ENCODE assay signal across 8 cellular contexts in the genomic region with DNA sequence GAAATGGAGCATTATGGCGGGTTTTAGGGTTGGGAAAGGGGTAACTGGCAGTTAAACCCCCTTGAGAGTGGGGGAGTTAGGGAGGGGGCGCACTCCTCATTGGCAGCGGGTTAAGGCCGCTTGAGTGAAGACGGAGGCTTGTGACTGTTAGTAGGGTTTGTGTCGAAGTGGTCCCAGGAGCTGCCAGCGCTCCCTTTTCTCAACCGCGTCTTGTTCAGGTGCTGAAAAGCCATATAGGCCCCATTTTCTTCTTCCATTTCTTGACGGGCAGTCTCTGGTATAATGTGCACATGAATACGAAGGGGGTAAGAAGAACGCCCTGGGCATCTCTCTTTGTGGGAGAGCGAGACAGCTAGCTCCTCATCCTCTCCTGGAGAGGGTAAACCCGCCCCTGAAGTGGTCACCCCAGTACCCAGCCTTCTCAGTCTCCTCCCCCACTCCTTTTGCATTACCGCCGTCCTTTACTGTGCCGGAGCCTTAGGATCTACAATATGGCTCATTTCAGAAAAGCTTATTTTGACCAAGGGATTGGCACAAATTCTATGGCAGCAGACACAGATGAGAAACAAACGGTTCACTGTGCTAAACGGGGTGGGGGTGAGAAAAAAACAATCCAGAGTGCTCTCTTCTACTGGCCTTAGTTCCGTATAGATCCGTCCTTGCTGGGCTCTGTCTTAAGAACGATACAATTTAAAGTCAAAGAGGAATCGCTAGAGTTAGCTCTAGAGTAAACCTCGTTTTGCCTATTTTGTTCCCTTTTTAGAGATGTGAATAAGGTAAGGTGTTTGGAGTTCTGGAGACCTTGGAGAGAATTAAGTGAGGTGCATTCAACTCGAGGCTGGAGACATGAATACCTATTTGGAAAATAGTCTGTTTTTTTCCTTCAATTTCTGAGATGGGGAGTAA. TPM values are rescaled to one million over a fixed set of nuclear protein-coding genes. Genes with fewer than 3 reads are reported as not detected.
DNase-seq lines count a peak whose midpoint lies in the region; ATAC-seq and TF ChIP-seq lines count a peak whose summit lies in the region.

No MANE protein-coding gene starts in this region.

- no peaks in the 10 kb centered on the region for H3K9me3 Mint-ChIP-seq in Caco-2 (ENCODE audit: unreplicated experiment)

- H3K4me1 Mint-ChIP-seq in Caco-2 (ENCODE audit: low read depth, unreplicated experiment), result peaks cover 17% of the 10 kb centered on the region

- peaks cover 22% of the 10 kb centered on the region for H3K4me1 ChIP-seq in Caco-2
- H3K4me1 ChIP-seq in SJCRH30, result peaks cover 19% of the 10 kb centered on the region
- H3K4me1 ChIP-seq in adipocyte (ENCODE audit: control insufficient read depth, insufficient read depth, low read length), result peaks cover 43% of the 10 kb centered on the region
- H3K4me1 ChIP-seq in right atrium auricular region, result peaks cover 0 to 47% of the 10 kb centered on the region in 2 donors
- H3K4me1 ChIP-seq in psoas muscle, result peaks cover 38% of the 10 kb centered on the region

- POLR2A ChIA-PET in Caco-2 (lab: Charles Lee), result interaction anchor here (0.6 to 2.2 kb wide), 5 partner anchors 31 to 71 kb away, joined by 3 to 9 read pairs (median 3); no protein-coding TSS in a partner anchor

- H3K4me3 ChIP-seq in Caco-2 (ENCODE audit: low read depth, low read length) (peak overlapping the region; percentile 100), SJCRH30 (peak overlapping the region; percentile 92), adipocyte (ENCODE audit: low read length) (peak overlapping the region; percentile 98), right atrium auricular region (peak overlapping the region; percentile 76 to 93), psoas muscle (peak overlapping the region; percentile 92)

- peak overlapping the region; percentile 100 for H3K27ac Mint-ChIP-seq in Caco-2 (ENCODE audit: unreplicated experiment)

- peak overlapping the region; percentile 100 for H3K27ac ChIP-seq in SJCRH30
- peak overlapping the region; percentile 100 for H3K27ac ChIP-seq in right atrium auricular region
- peak overlapping the region; percentile 100 for H3K27ac ChIP-seq in psoas muscle

- H3K4me3 Mint-ChIP-seq in Caco-2 (ENCODE audit: unreplicated experiment), result peak overlapping the region; percentile 88

- intact Hi-C loops in Caco-2 (cut with micrococcal nuclease; ENCODE audit: unreplicated experiment) (loop anchor here (1.0 to 2.0 kb wide), 2 partner anchors 26 to 38 kb away; no protein-coding TSS in a partner anchor), psoas muscle (cut with DNase I) (loop anchor here (2.0 to 10.0 kb wide), 4 partner anchors 32 to 1100 kb away; a partner anchor contains a TSS)

- H3K9ac ChIP-seq in adipocyte (ENCODE audit: low read length), result peak overlapping the region; percentile 100

- DNase-seq in Caco-2, result peak in 1 of 2 experiments; percentile 34
- peak in 56 of 76 experiments; percentile 9 to 69 (median 40) for DNase-seq in HUDEP-2 (lab: John Stamatoyannopoulos, UW; ENCODE audit: unreplicated experiment in 76 of 76)
- DNase-seq in SJCRH30, result peak; percentile 56 to 72
- peak; percentile 68 for DNase-seq in adipocyte (ENCODE audit: low read depth)
- DNase-seq in right atrium auricular region (ENCODE audit: low spot score), result no peak
- DNase-seq in psoas muscle, result peak in 1 of 2 donors; percentile 57

- WGBS in psoas muscle, 3 donors, result 0 to 1% (median 0%) methylated on average over 25 of the region's 25 CpGs

- TSS peak; percentile 19 for BruUV-seq in Caco-2 (replicated peaks; lab: Mats Ljungman, UMichigan)

- no peak for ATAC-seq in psoas muscle
- no peak for ATAC-seq in GM21367 (IDR thresholded peaks at IDR 0.05; ENCODE audit: unreplicated experiment)
- ATAC-seq in GM19397 (IDR thresholded peaks at IDR 0.05; ENCODE audit: unreplicated experiment), result no peak

- no peaks in the 10 kb centered on the region for H3K27me3 ChIP-seq in Caco-2 (replicated peaks; ENCODE audit: control insufficient read depth, insufficient read depth, low read length)
- no peaks in the 10 kb centered on the region for H3K27me3 ChIP-seq in SJCRH30
- no peaks in the 10 kb centered on the region for H3K27me3 ChIP-seq in adipocyte (replicated peaks; ENCODE audit: control insufficient read depth, insufficient read depth, low read length)
- H3K27me3 ChIP-seq in right atrium auricular region, result no peaks in the 10 kb centered on the region
- no peaks in the 10 kb centered on the region for H3K27me3 ChIP-seq in psoas muscle (ENCODE audit: insufficient read depth in 3 of 3, low read length in 2 of 3)

- peaks cover 59% of the 10 kb centered on the region for H3K36me3 Mint-ChIP-seq in Caco-2 (ENCODE audit: insufficient read depth, unreplicated experiment)

- H3K36me3 ChIP-seq in Caco-2 (ENCODE audit: control insufficient read depth, insufficient read depth, low read length) (no peaks in the 10 kb centered on the region), SJCRH30 (peaks cover 3% of the 10 kb centered on the region), adipocyte (ENCODE audit: control insufficient read depth, insufficient read depth, low read length, severe bottlenecking) (peaks cover 4% of the 10 kb centered on the region), right atrium auricular region (no peaks in the 10 kb centered on the region), psoas muscle (ENCODE audit: insufficient read depth in 1 of 2, low read depth in 1 of 2) (no peaks in the 10 kb centered on the region)

- H3K27me3 Mint-ChIP-seq in Caco-2 (ENCODE audit: insufficient read depth, unreplicated experiment), result no peaks in the 10 kb centered on the region

- H3K9me3 ChIP-seq in Caco-2 (no peaks in the 10 kb centered on the region), SJCRH30 (replicated peaks) (no peaks in the 10 kb centered on the region), adipocyte (ENCODE audit: control insufficient read depth, low read length) (no peaks in the 10 kb centered on the region), right atrium auricular region (no peaks in the 10 kb centered on the region), psoas muscle (no peaks in the 10 kb centered on the region)

- no peak for TF ChIP-seq CTCF in Caco-2 (IDR thresholded peaks at IDR 0.05; ENCODE audit: insufficient read depth in 1 of 2, low read depth in 1 of 2, low read length in 1 of 2, severe bottlenecking in 1 of 2, unreplicated experiment in 1 of 2)
- no peak for TF ChIP-seq CTCF in right atrium auricular region (IDR thresholded peaks at IDR 0.05)
- no peak for TF ChIP-seq CTCF in psoas muscle (IDR thresholded peaks at IDR 0.05)

- CTCF ChIA-PET in Caco-2 (lab: Charles Lee), result interaction anchor here (2.2 kb wide), 1 partner anchor 33 kb away, joined by 15 read pairs; no protein-coding TSS in a partner anchor

RNA-seq across cellular contexts. Expression of a gene that starts 1.0 kb away (rescaled TPM):
- total RNA-seq in Caco-2 (2022), result 61.4 and 63.1 TPM in 2 replicates
- total RNA-seq in SJCRH30 (2014; rRNA removed; shearing (Covaris generic)), result 50.1 and 68.3 TPM in 2 replicates
- 10 to 100 TPM; 51.4 to 81.3 TPM for total RNA-seq in right atrium auricular region
- 10 to 100 TPM; 24.0 to 40.9 (median 27.0) TPM for total RNA-seq in psoas muscle
- 10 to 100 TPM in 1 of 3 donors, 1 to 10 TPM in 2; 6.2 to 18.1 (median 7.3) TPM for polyA plus RNA-seq in psoas muscle
